1 cellular context compared by ENCODE assay signal in genomic region chr2:31286230-31286629, GRCh38.
TF ChIP-seq lines count a peak whose summit lies in the region.

No MANE protein-coding gene starts in this region.

TF ChIP-seq in IMR-90, 13 proteins besides CTCF, POLR2A, EP300 and RAD21 (continued from another document):
- TF ChIP-seq MAFK (IDR thresholded peaks at IDR 0.05; ENCODE audit: low read depth, low read length) (no peak), NFE2L2 (IDR thresholded peaks at IDR 0.05; ENCODE audit: low read depth, low read length) (no peak), RFX5 (IDR thresholded peaks at IDR 0.05; ENCODE audit: low read depth, low read length) (no peak), CHD1 (IDR thresholded peaks at IDR 0.05; ENCODE audit: low read depth, low read length) (no peak), BHLHE40 (IDR thresholded peaks at IDR 0.05; ENCODE audit: low read depth, low read length) (no peak)
- TF ChIP-seq, protein P1, sequence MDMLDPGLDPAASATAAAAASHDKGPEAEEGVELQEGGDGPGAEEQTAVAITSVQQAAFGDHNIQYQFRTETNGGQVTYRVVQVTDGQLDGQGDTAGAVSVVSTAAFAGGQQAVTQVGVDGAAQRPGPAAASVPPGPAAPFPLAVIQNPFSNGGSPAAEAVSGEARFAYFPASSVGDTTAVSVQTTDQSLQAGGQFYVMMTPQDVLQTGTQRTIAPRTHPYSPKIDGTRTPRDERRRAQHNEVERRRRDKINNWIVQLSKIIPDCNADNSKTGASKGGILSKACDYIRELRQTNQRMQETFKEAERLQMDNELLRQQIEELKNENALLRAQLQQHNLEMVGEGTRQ (IDR thresholded peaks at IDR 0.05; ENCODE audit: low read depth, low read length), result no peak
- TF ChIP-seq, protein P2, sequence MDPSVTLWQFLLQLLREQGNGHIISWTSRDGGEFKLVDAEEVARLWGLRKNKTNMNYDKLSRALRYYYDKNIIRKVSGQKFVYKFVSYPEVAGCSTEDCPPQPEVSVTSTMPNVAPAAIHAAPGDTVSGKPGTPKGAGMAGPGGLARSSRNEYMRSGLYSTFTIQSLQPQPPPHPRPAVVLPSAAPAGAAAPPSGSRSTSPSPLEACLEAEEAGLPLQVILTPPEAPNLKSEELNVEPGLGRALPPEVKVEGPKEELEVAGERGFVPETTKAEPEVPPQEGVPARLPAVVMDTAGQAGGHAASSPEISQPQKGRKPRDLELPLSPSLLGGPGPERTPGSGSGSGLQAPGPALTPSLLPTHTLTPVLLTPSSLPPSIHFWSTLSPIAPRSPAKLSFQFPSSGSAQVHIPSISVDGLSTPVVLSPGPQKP (IDR thresholded peaks at IDR 0.05; ENCODE audit: borderline replicate concordance, low read depth, low read length), result no peak
